Comparison of ENCODE assay signal across 34 cellular contexts in the genomic region with DNA sequence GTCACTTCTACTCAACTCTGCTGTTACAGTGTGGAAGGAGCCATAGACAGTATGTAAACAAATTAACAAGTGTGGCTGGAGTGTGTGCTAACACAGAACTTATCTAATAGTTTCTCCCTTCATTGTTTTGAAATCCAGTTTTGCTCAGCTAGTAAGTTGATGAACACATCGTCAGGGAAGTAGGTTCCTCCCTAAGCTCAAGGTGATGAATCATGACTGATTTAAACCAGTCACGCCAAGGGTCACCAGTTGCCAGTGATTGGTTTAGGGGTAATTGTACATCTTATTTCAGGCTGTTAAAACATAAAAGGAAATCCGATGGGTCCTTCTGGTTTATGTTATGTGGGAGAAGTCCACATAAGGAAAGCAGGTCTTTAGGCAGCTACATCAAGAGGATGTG.
DNase-seq lines count a peak whose midpoint lies in the region; ATAC-seq, FAIRE-seq and TF ChIP-seq lines count a peak whose summit lies in the region.
"Had no signal": no experiment of that assay in that cellular context is flagged by ENCODE, and none has a peak within 500 bp of the region (broad histone marks: within the 10 kb centered on the region; RNA-seq: fewer than 3 reads in every experiment).

No MANE protein-coding gene starts in this region.

- H4K8ac ChIP-seq in mesenchymal stem cell (ENCODE audit: low read length) = no peak overlapping the region

- H3K4me3 ChIP-seq in endothelial cell of umbilical vein (replicated peaks in 1 of 3; ENCODE audit: insufficient read depth in 1 of 3, low read depth in 1 of 3, low read length in 3 of 3) (no peak overlapping the region), mesenchymal stem cell (ENCODE audit: insufficient read depth in 1 of 2, low read depth in 1 of 2, low read length in 2 of 2) (no peak overlapping the region), lower lobe of right lung (no peak overlapping the region), right atrium auricular region (no peak overlapping the region)
- H3K4me3 ChIP-seq: A549, gastrocnemius medialis, hepatocyte, pancreas, thoracic aorta had no signal

- H2AFZ ChIP-seq in endothelial cell of umbilical vein (ENCODE audit: low read depth, low read length) = peak overlapping the region; percentile 21
- no peak overlapping the region for H2AFZ ChIP-seq in mesenchymal stem cell (ENCODE audit: low read depth, low read length)
- H2AFZ ChIP-seq: hepatocyte had no signal

- DNase-seq in Caki2 (ENCODE audit: low read depth) (peak; percentile 8), NCI-H69 (lab: John Stamatoyannopoulos, UW) (peak; percentile 52), endothelial cell of umbilical vein (ENCODE audit: low read depth, low spot score) (no peak), mesenchymal stem cell (peak; percentile 85), lower lobe of right lung (no peak), right atrium auricular region (ENCODE audit: low spot score) (no peak)
- DNase-seq: activated CD4-positive, CD25-positive, alpha-beta regulatory T cell; activated naive CD8-positive, alpha-beta T cell treated with anti-CD3 and anti-CD28 coated beads, Interleukin-2, amount 50 U/mL, for 24 hours; activated T-cell treated with anti-CD3 and anti-CD28 coated beads, Interleukin-2, amount 50 U/mL, for 4 hours; AML-193; caudate nucleus; CD4-positive, CD25-positive, alpha-beta regulatory T cell; effector memory CD8-positive, alpha-beta T cell; gastrocnemius medialis; Karpas-422; MV-4-11; NCI-H1436 treated with DMSO at 0.1 percent for 48 hours; NCI-H446; pancreas; retina; SK-N-SH; small intestine; stimulated activated naive CD8-positive, alpha-beta T cell treated with anti-CD3 and anti-CD28 coated beads, Interleukin-15, amount 100 ng/mL, for 72 hours had no signal

- TF ChIP-seq CTCF in endothelial cell of umbilical vein (IDR thresholded peaks at IDR 0.05; ENCODE audit: extremely low read depth in 1 of 2, insufficient read depth in 1 of 2, low read depth in 1 of 2, low read length in 2 of 2) = no peak
- TF ChIP-seq CTCF in lower lobe of right lung (IDR thresholded peaks at IDR 0.05) = no peak
- TF ChIP-seq CTCF in right atrium auricular region (IDR thresholded peaks at IDR 0.05) = no peak

- no peak overlapping the region for H2AK5ac ChIP-seq in mesenchymal stem cell (ENCODE audit: low read length, severe bottlenecking)

- no peak overlapping the region for H3K18ac ChIP-seq in mesenchymal stem cell (ENCODE audit: low read depth in 1 of 2, low read length in 2 of 2)

- ATAC-seq in GM18867 (IDR thresholded peaks at IDR 0.05; ENCODE audit: unreplicated experiment) (no peak), lower lobe of right lung (no peak), GM21576 (IDR thresholded peaks at IDR 0.05; ENCODE audit: unreplicated experiment) (no peak)
- ATAC-seq: A549; activated naive CD8-positive, alpha-beta T cell treated with anti-CD3 and anti-CD28 coated beads, Interleukin-2, amount 50 U/mL, for 24 hours; activated T-cell treated with anti-CD3 and anti-CD28 coated beads, Interleukin-2, amount 50 U/mL, for 4 hours; effector memory CD8-positive, alpha-beta T cell; gastrocnemius medialis; pancreas; stimulated activated naive CD8-positive, alpha-beta T cell treated with anti-CD3 and anti-CD28 coated beads, Interleukin-15, amount 100 ng/mL, for 72 hours had no signal

- H2BK120ac ChIP-seq in mesenchymal stem cell (ENCODE audit: low read depth, low read length) = no peak overlapping the region

- H3K4me2 ChIP-seq in endothelial cell of umbilical vein (ENCODE audit: insufficient read depth, low read length) (no peak overlapping the region), mesenchymal stem cell (ENCODE audit: low read length, poor library complexity, severe bottlenecking) (no peak overlapping the region)
- H3K4me2 ChIP-seq: A549, hepatocyte, SK-N-SH had no signal

- H2BK12ac ChIP-seq in mesenchymal stem cell (ENCODE audit: low read length in 2 of 2) = no peak overlapping the region

- H2BK5ac ChIP-seq in mesenchymal stem cell (ENCODE audit: low read depth, low read length, poor library complexity, severe bottlenecking) = no peak overlapping the region

- 2% methylated on average over 3 of the region's 3 CpGs for WGBS in mesenchymal stem cell

- H3K27me3 ChIP-seq in endothelial cell of umbilical vein (ENCODE audit: control insufficient read depth in 2 of 2, insufficient read depth in 2 of 2, low read length in 2 of 2) (no peaks in the 10 kb centered on the region), mesenchymal stem cell (ENCODE audit: control insufficient read depth in 1 of 2, insufficient read depth in 1 of 2, low read length in 2 of 2) (no peaks in the 10 kb centered on the region), lower lobe of right lung (ENCODE audit: low read depth) (no peaks in the 10 kb centered on the region), right atrium auricular region (no peaks in the 10 kb centered on the region)
- H3K27me3 ChIP-seq: gastrocnemius medialis, hepatocyte, pancreas had no signal

- H3K36me3 ChIP-seq in endothelial cell of umbilical vein (ENCODE audit: control insufficient read depth in 2 of 2, extremely low read depth in 1 of 2, insufficient read depth in 2 of 2, low read length in 2 of 2) = no peaks in the 10 kb centered on the region
- H3K36me3 ChIP-seq in mesenchymal stem cell (ENCODE audit: control insufficient read depth in 1 of 2, insufficient read depth in 2 of 2, low read depth in 1 of 2, low read length in 2 of 2) = no peaks in the 10 kb centered on the region
- H3K36me3 ChIP-seq in lower lobe of right lung = no peaks in the 10 kb centered on the region
- no peaks in the 10 kb centered on the region for H3K36me3 ChIP-seq in right atrium auricular region
- H3K36me3 ChIP-seq: gastrocnemius medialis, pancreas, thoracic aorta had no signal

- H4K20me1 ChIP-seq in endothelial cell of umbilical vein (replicated peaks; ENCODE audit: control insufficient read depth, extremely low read depth, insufficient read depth, low read length) = no peaks in the 10 kb centered on the region

- BruUV-seq in endothelial cell of umbilical vein (replicated peaks; lab: Mats Ljungman, UMichigan) = no TSS peak

- CTCF ChIA-PET in endothelial cell of umbilical vein (lab: Charles Lee) = interaction anchor here (1.9 kb wide), 1 partner anchor 107 kb away, joined by 7 read pairs; no protein-coding TSS in a partner anchor

- no peak overlapping the region for H3K4ac ChIP-seq in mesenchymal stem cell (ENCODE audit: low read depth in 1 of 2, low read length in 2 of 2)

- H2BK15ac ChIP-seq in mesenchymal stem cell (ENCODE audit: low read depth, poor library complexity, severe bottlenecking) = no peak overlapping the region

- intact Hi-C loops in endothelial cell of umbilical vein (cut with micrococcal nuclease) = no loop called here
- intact Hi-C loops in lower lobe of right lung (cut with DNase I) = no loop called here

- no peaks in the 10 kb centered on the region for H3K79me2 ChIP-seq in endothelial cell of umbilical vein (ENCODE audit: control insufficient read depth, insufficient read depth, low read length)
- H3K79me2 ChIP-seq: hepatocyte had no signal

- H3K9me3 ChIP-seq in endothelial cell of umbilical vein (replicated peaks; ENCODE audit: control insufficient read depth, insufficient read depth, low read length) (no peaks in the 10 kb centered on the region), mesenchymal stem cell (ENCODE audit: control insufficient read depth, low read length) (no peaks in the 10 kb centered on the region), lower lobe of right lung (no peaks in the 10 kb centered on the region), right atrium auricular region (no peaks in the 10 kb centered on the region)
- H3K9me3 ChIP-seq: A549, gastrocnemius medialis, pancreas, SK-N-SH, thoracic aorta had no signal

- H3K9me1 ChIP-seq in endothelial cell of umbilical vein (replicated peaks; ENCODE audit: control insufficient read depth, extremely low read depth, insufficient read depth, low read length) = no peaks in the 10 kb centered on the region

- in situ Hi-C loops in Caki2 (cut with HindIII; ENCODE audit: low pct_unique_long_range_greater_than_20kb, low sequenced_read_pairs) = no loop called here

- no peak overlapping the region for H4K91ac ChIP-seq in mesenchymal stem cell (ENCODE audit: low read length)

- TF ChIP-seq POLR2A in endothelial cell of umbilical vein (IDR thresholded peaks at IDR 0.05; ENCODE audit: low read depth, low read length) = no peak

- no peak overlapping the region for H3K23ac ChIP-seq in mesenchymal stem cell (ENCODE audit: low read length in 2 of 2)

- dilution Hi-C loops in endothelial cell of umbilical vein (cut with MboI; ENCODE audit: extremely low pct_ligation_motif_present, low sequenced_read_pairs) = no loop called here

- peaks cover 1% of the 10 kb centered on the region for H3K4me1 ChIP-seq in endothelial cell of umbilical vein (ENCODE audit: control insufficient read depth, extremely low read depth, insufficient read depth, low read length)
- H3K4me1 ChIP-seq in mesenchymal stem cell (ENCODE audit: control insufficient read depth, insufficient read depth, low read depth, low read length) = no peaks in the 10 kb centered on the region
- no peaks in the 10 kb centered on the region for H3K4me1 ChIP-seq in lower lobe of right lung
- no peaks in the 10 kb centered on the region for H3K4me1 ChIP-seq in right atrium auricular region
- H3K4me1 ChIP-seq: A549, gastrocnemius medialis, pancreas had no signal

- H3K79me1 ChIP-seq in mesenchymal stem cell (replicated peaks; ENCODE audit: low read length, poor library complexity, severe bottlenecking) = no peaks in the 10 kb centered on the region

- no peak for FAIRE-seq in endothelial cell of umbilical vein (lab: Jason Lieb, UNC)
- FAIRE-seq: A549, astrocyte, GM18507, GM19239, H1, pancreas, small intestine, urothelium cell line had no signal

- H3K14ac ChIP-seq in mesenchymal stem cell (ENCODE audit: low read length in 2 of 2) = no peak overlapping the region

- H3K9ac ChIP-seq in endothelial cell of umbilical vein (replicated peaks; ENCODE audit: extremely low read depth, insufficient read depth, low read length) = no peak overlapping the region
- H3K9ac ChIP-seq in mesenchymal stem cell (ENCODE audit: low read length) = no peak overlapping the region
- H3K9ac ChIP-seq: SK-N-SH had no signal

- H3K27ac ChIP-seq in endothelial cell of umbilical vein (ENCODE audit: insufficient read depth, low read depth, low read length) = no peak overlapping the region
- no peak overlapping the region for H3K27ac ChIP-seq in mesenchymal stem cell (ENCODE audit: low read length, poor library complexity, severe bottlenecking)
- no peak overlapping the region for H3K27ac ChIP-seq in lower lobe of right lung
- H3K27ac ChIP-seq in right atrium auricular region = no peak overlapping the region
- H3K27ac ChIP-seq: A549, gastrocnemius medialis, hepatocyte, HL-60, pancreas, thoracic aorta had no signal

- POLR2A ChIA-PET in endothelial cell of umbilical vein (lab: Charles Lee) = no interaction called here

TF ChIP-seq in endothelial cell of umbilical vein, 7 proteins besides CTCF, POLR2A, EP300 and RAD21:
- TF ChIP-seq POLR2AphosphoS5 (IDR thresholded peaks at IDR 0.05; ENCODE audit: insufficient read depth, low read depth, low read length) = no peak

Comparison
In these comparisons a context has a peak if more than half of its experiments do, and no peak if none do; other contexts are left out.
1. DNase-seq: peak in Caki2 (single experiment), NCI-H69 (single experiment) and mesenchymal stem cell (single experiment); none in endothelial cell of umbilical vein (single experiment), lower lobe of right lung (single experiment) and right atrium auricular region (single experiment).